In the genomic region with DNA sequence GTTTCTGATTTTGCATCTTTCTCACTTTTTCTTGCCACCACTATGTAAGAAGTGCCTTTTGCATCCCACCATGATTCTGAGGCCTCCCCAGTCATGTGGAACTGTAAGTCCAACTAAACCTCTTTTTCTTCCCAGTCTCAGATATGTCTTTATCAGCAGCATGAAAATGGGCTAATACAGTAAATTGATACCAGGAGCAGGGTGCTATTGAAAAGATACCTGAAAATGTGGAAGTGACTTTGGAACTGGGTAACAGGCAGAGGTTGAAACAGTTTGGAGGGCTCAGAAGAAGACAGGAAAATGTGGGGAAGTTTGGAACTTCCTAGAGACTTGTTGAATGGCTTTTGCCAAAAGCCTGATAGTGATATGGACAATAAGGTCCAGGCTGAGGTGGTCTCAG, we compare ENCODE assay signal across 5 cellular contexts. TPM values are rescaled to one million over a fixed set of nuclear protein-coding genes. Genes with fewer than 3 reads are reported as not detected.
"Had no signal": no experiment of that assay in that cellular context is flagged by ENCODE, and none has a peak within 500 bp of the region (broad histone marks: within the 10 kb centered on the region; RNA-seq: fewer than 3 reads in every experiment).

No MANE protein-coding gene starts in this region.

RNA-seq across cellular contexts. Expression of gene STMND1, which starts 32.9 kb away (rescaled TPM):
- total RNA-seq: HepG2, HT-29, HT1080, IMR-90 had no signal
- polyA plus RNA-seq: HepG2, IgD-negative memory B cell, IMR-90 had no signal
